ENCODE assay signal across 1 cellular context in the genomic region with DNA sequence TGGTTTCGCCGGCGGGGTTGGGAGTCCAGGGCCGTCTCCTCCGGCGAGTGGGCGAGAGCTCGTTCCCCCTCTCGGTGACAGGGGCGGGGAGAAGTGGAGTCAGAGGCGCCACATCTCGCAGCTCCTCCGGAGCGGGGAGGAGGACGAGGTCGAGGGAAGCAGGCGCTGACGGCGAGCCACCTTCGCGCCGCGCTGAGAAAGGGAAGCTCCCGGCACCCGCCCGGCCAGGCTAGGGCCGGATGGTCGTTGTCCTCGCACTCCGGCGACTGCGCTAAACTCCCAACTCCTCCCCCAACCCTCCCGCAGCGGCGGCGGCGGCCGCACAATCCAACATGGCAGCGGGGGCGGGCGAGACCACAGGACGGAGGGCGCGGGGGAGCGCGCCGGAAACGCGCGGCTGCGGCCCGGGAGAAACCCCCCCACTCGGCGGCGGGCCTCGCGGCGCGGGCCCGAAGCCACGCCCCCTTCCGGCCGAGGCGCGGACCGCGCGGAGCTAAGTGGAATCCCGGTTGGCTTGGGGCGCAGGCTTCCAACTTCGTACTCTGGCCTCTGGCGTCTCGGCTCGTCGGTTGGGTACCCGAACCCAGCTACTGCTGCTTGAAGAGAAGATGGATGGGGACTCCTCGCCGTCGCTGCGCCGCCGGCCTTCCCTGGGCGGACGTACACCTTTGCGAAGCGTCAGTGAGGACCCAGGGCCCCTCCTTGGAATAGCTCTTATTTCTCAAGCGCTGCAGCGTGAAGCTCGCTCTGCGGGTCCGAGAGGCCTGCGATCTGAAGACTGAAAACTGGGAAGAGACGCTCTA.
TF ChIP-seq lines count a peak whose summit lies in the region.

Gene WASL, minus strand, starts transcription at position 270 of the 803 bp plus-strand sequence. Its CDS starts 269 bp downstream, at position 1.

TF ChIP-seq in K562, 482 proteins besides CTCF, POLR2A, EP300 and RAD21 (continued from another document and continues in another):
- peak; percentile 72 for TF ChIP-seq ZBTB40 (IDR thresholded peaks at IDR 0.05)
- no peak for TF ChIP-seq ZBTB40 (CRISPR knock-in tag; IDR thresholded peaks at IDR 0.05)
- TF ChIP-seq ELK3 (CRISPR knock-in tag; IDR thresholded peaks at IDR 0.05) = 0 out of 2 replicates have a peak, but pooled peaks have one; percentile 52
- peak in 1 of 2 experiments; percentile 57; a peak in 2 of 4 replicates for TF ChIP-seq HDAC1 (IDR thresholded peaks at IDR 0.05)
- peak; percentile 98 for TF ChIP-seq JUND (IDR thresholded peaks at IDR 0.05; ENCODE audit: borderline replicate concordance, low read depth, low read length)
- TF ChIP-seq JUND (tag; IDR thresholded peaks at IDR 0.05; ENCODE audit: borderline replicate concordance, low read depth, low read length) = no peak
- no peak for TF ChIP-seq ZNF398 (CRISPR knock-in tag; IDR thresholded peaks at IDR 0.05)
- TF ChIP-seq ELF1 (tag; IDR thresholded peaks at IDR 0.05) = peak; percentile 82
- peak; percentile 99 for TF ChIP-seq TCF7L2 (IDR thresholded peaks at IDR 0.05; ENCODE audit: low read depth, low read length)
- TF ChIP-seq HINFP (tag; conservative IDR thresholded peaks at IDR 0.05; ENCODE audit: low read depth) = peak; percentile 91
- TF ChIP-seq CLOCK (CRISPR knock-in tag; IDR thresholded peaks at IDR 0.05; ENCODE audit: borderline replicate concordance) = 0 out of 2 replicates have a peak, but pooled peaks have one; percentile 37
- TF ChIP-seq CSDE1 (IDR thresholded peaks at IDR 0.05) = peak in 1 of 2 experiments; percentile 66; a peak in 1 of 4 replicates
- TF ChIP-seq, protein P1, sequence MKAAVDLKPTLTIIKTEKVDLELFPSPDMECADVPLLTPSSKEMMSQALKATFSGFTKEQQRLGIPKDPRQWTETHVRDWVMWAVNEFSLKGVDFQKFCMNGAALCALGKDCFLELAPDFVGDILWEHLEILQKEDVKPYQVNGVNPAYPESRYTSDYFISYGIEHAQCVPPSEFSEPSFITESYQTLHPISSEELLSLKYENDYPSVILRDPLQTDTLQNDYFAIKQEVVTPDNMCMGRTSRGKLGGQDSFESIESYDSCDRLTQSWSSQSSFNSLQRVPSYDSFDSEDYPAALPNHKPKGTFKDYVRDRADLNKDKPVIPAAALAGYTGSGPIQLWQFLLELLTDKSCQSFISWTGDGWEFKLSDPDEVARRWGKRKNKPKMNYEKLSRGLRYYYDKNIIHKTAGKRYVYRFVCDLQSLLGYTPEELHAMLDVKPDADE (conservative IDR thresholded peaks at IDR 0.05; ENCODE audit: control insufficient read depth, low read depth, low read length) = peak; percentile 97
- TF ChIP-seq ZNF133 (CRISPR knock-in tag; IDR thresholded peaks at IDR 0.05) = no peak
- TF ChIP-seq CCNT2 (IDR thresholded peaks at IDR 0.05; ENCODE audit: borderline replicate concordance, extremely low read depth, insufficient read length, low read depth, low read length) = peak; percentile 100
- no peak for TF ChIP-seq TFAM (CRISPR knock-in tag; conservative IDR thresholded peaks at IDR 0.05)
- TF ChIP-seq ZBTB17 (CRISPR knock-in tag; IDR thresholded peaks at IDR 0.05) = peak; percentile 70; the same call in 1 of the 2 replicates
- TF ChIP-seq FOXA3 (CRISPR knock-in tag; conservative IDR thresholded peaks at IDR 0.05 in 1 of 2, IDR thresholded peaks at IDR 0.05 in 1 of 2) = peak in 1 of 2 experiments; percentile 68; a peak in 1 of 4 replicates
- no peak for TF ChIP-seq SRSF7 (optimal IDR thresholded peaks at IDR 0.05; ENCODE audit: low read depth, low read length)
- TF ChIP-seq PTBP1 (IDR thresholded peaks at IDR 0.05; ENCODE audit: low read depth, low read length) = 0 out of 2 replicates have a peak, but pooled peaks have one; percentile 51
- TF ChIP-seq TAF15 (IDR thresholded peaks at IDR 0.05; ENCODE audit: low read depth, low read length) = no peak
- no peak for TF ChIP-seq ZNF507 (tag; conservative IDR thresholded peaks at IDR 0.05)
- TF ChIP-seq FOXK2 (conservative IDR thresholded peaks at IDR 0.05 in 1 of 2, IDR thresholded peaks at IDR 0.05 in 1 of 2; ENCODE audit: low read depth in 2 of 2) = peak in 1 of 2 experiments; percentile 98; a peak in 2 of 4 replicates
- TF ChIP-seq CBX3 (IDR thresholded peaks at IDR 0.05; ENCODE audit: borderline replicate concordance in 1 of 2, low read length in 2 of 2) = peak in 1 of 2 experiments; percentile 84; a peak in 1 of 3 replicates
- TF ChIP-seq HMG20B (CRISPR knock-in tag; IDR thresholded peaks at IDR 0.05) = 0 out of 2 replicates have a peak, but pooled peaks have one; percentile 16
- peak; percentile 23; the same call in 1 of the 2 replicates for TF ChIP-seq DPF2 (IDR thresholded peaks at IDR 0.05)
- peak; percentile 29; the same call in 1 of the 2 replicates for TF ChIP-seq SRSF1 (IDR thresholded peaks at IDR 0.05; ENCODE audit: low read depth, low read length)
- no peak for TF ChIP-seq CAMTA2 (CRISPR knock-in tag; conservative IDR thresholded peaks at IDR 0.05)
- peak in 1 of 2 experiments; percentile 62; a peak in 2 of 4 replicates for TF ChIP-seq RCOR1 (IDR thresholded peaks at IDR 0.05; ENCODE audit: borderline replicate concordance in 1 of 2, low read depth in 2 of 2, low read length in 2 of 2)
- TF ChIP-seq TEAD1 (CRISPR knock-in tag; IDR thresholded peaks at IDR 0.05) = peak; percentile 20 to 96; a peak in 2 of 4 replicates
- peak; percentile 94 for TF ChIP-seq BHLHE40 (IDR thresholded peaks at IDR 0.05; ENCODE audit: low read length)
- TF ChIP-seq ZNF57 (CRISPR knock-in tag; IDR thresholded peaks at IDR 0.05) = peak; percentile 70; the same call in 1 of the 2 replicates
- TF ChIP-seq POLR2H (tag; IDR thresholded peaks at IDR 0.05; ENCODE audit: low read depth) = peak; percentile 94
- TF ChIP-seq POLR2AphosphoS2 (IDR thresholded peaks at IDR 0.05; ENCODE audit: low read length) = peak; percentile 78; the same call in 1 of the 2 replicates
- TF ChIP-seq CHCHD3 (CRISPR knock-in tag; IDR thresholded peaks at IDR 0.05) = peak; percentile 62
- peak; percentile 14; the same call in 1 of the 2 replicates for TF ChIP-seq ZNF316 (IDR thresholded peaks at IDR 0.05)
- peak; percentile 90 for TF ChIP-seq NR2F6 (CRISPR knock-in tag; IDR thresholded peaks at IDR 0.05)
- TF ChIP-seq ZBED1 (IDR thresholded peaks at IDR 0.05) = peak; percentile 68; the same call in 1 of the 2 replicates
- TF ChIP-seq ZBTB7A (IDR thresholded peaks at IDR 0.05; ENCODE audit: borderline replicate concordance, control insufficient read depth, low read depth, low read length) = peak; percentile 63; the same call in 1 of the 2 replicates
- peak; percentile 75 to 99; a peak in 3 of 4 replicates for TF ChIP-seq NONO (IDR thresholded peaks at IDR 0.05; ENCODE audit: low read depth in 2 of 2, low read length in 1 of 2)
- no peak for TF ChIP-seq KAT2B (IDR thresholded peaks at IDR 0.05; ENCODE audit: low read depth, low read length)
- no peak for TF ChIP-seq SETDB1 (IDR thresholded peaks at IDR 0.05; ENCODE audit: low read length)
- TF ChIP-seq SREBF2 (CRISPR knock-in tag; IDR thresholded peaks at IDR 0.05) = no peak
